ENCODE assay signal across 13 cellular contexts in genomic region chr17:48603959-48604769, GRCh38. TPM values are rescaled to one million over a fixed set of nuclear protein-coding genes. Genes with fewer than 3 reads are reported as not detected.
A peak's percentile ranks its signal among the peaks of the same experiment; 100 is the strongest.
DNase-seq lines count a peak whose midpoint lies in the region; ATAC-seq and TF ChIP-seq lines count a peak whose summit lies in the region.
"Had no signal": no experiment of that assay in that cellular context is flagged by ENCODE, and none has a peak within 500 bp of the region (broad histone marks: within the 10 kb centered on the region; RNA-seq: fewer than 3 reads in every experiment).

No MANE protein-coding gene starts in this region.

- H3K27ac ChIP-seq in AG04450 (ENCODE audit: low read depth, low read length) (no peak overlapping the region), left lung (peak overlapping the region in 1 of 2 donors; percentile 7)

- H3K4me3 Mint-ChIP-seq in IgD-negative memory B cell (peak overlapping the region in 3 of 4 donors; percentile 35 to 77 (median 65)), brain (peak overlapping the region in 3 of 5 experiments; percentile 79 to 93 (median 90)), nephron progenitor cell (peak overlapping the region; percentile 99)

- CTCF ChIA-PET in AG04450 (lab: Charles Lee) = interaction anchor here (0.7 kb wide), 2 partner anchors 136 to 267 kb away, joined by 4 read pairs; no protein-coding TSS in a partner anchor

- no peak for ATAC-seq in GM19324 (IDR thresholded peaks at IDR 0.05; ENCODE audit: low FRiP score, unreplicated experiment)
- no peak for ATAC-seq in left lung
- ATAC-seq in HG03108 (IDR thresholded peaks at IDR 0.05; ENCODE audit: unreplicated experiment) = no peak

- TF ChIP-seq CTCF in AG04450 (IDR thresholded peaks at IDR 0.05; ENCODE audit: low read depth, low read length) (no peak), brain (conservative IDR thresholded peaks at IDR 0.05) (no peak), nephron progenitor cell (IDR thresholded peaks at IDR 0.05) (no peak), left lung (IDR thresholded peaks at IDR 0.05) (no peak)

- H3K4me3 ChIP-seq in AG04450 (ENCODE audit: low read depth, low read length) = peak overlapping the region; percentile 31
- H3K4me3 ChIP-seq in left lung = peak overlapping the region in 1 of 2 donors; percentile 17

- H3K27ac Mint-ChIP-seq in IgD-negative memory B cell = peak overlapping the region in 1 of 3 donors; percentile 56
- peak overlapping the region in 3 of 5 experiments; percentile 80 to 97 (median 92) for H3K27ac Mint-ChIP-seq in brain
- H3K27ac Mint-ChIP-seq in nephron progenitor cell = peak overlapping the region; percentile 100

- DNase-seq in AG04450 (ENCODE audit: low read depth, low spot score) (no peak), nephron progenitor cell (peak; percentile 57), NCI-H2107 (lab: John Stamatoyannopoulos, UW) (no peak), left lung (no peak)
- DNase-seq: activated CD4-positive, alpha-beta T cell treated with anti-CD3 and anti-CD28 coated beads for 4 hours; amniotic stem cell; COR-L47 had no signal

- H3K36me3 Mint-ChIP-seq in IgD-negative memory B cell = peaks cover 2% of the 10 kb centered on the region
- H3K36me3 Mint-ChIP-seq in brain = no peaks in the 10 kb centered on the region
- H3K36me3 Mint-ChIP-seq in nephron progenitor cell (ENCODE audit: low read depth) = peaks cover 75% of the 10 kb centered on the region

- peaks cover 5% of the 10 kb centered on the region for H3K27me3 ChIP-seq in AG04450 (ENCODE audit: control insufficient read depth, insufficient read depth, low read length)
- H3K27me3 ChIP-seq in left lung = peaks cover 83 to 99% of the 10 kb centered on the region in 2 donors

- no peaks in the 10 kb centered on the region for H3K36me3 ChIP-seq in left lung

- intact Hi-C loops in left lung (cut with DNase I) = no loop called here

- peaks cover 4% of the 10 kb centered on the region; the same call in 1 of the 2 replicates for H3K9me3 ChIP-seq in AG04450 (ENCODE audit: control insufficient read depth, insufficient read depth, low read length)
- no peaks in the 10 kb centered on the region for H3K9me3 ChIP-seq in left lung

- H3K4me1 ChIP-seq in left lung = peaks cover 3 to 11% of the 10 kb centered on the region in 2 donors

- H3K9me3 Mint-ChIP-seq in IgD-negative memory B cell (no peaks in the 10 kb centered on the region), brain (peaks cover 0 to 22% (median 11%) of the 10 kb centered on the region in 5 experiments), nephron progenitor cell (no peaks in the 10 kb centered on the region)

- H3K4me1 Mint-ChIP-seq in IgD-negative memory B cell (peaks cover 3 to 5% (median 3%) of the 10 kb centered on the region in 3 donors), brain (no peaks in the 10 kb centered on the region), nephron progenitor cell (peaks cover 70% of the 10 kb centered on the region)

- H3K27me3 Mint-ChIP-seq in IgD-negative memory B cell = peaks cover 61% of the 10 kb centered on the region
- no peaks in the 10 kb centered on the region for H3K27me3 Mint-ChIP-seq in brain
- peaks cover 5% of the 10 kb centered on the region for H3K27me3 Mint-ChIP-seq in nephron progenitor cell (ENCODE audit: low read depth, poor library complexity)

- POLR2A ChIA-PET in AG04450 (lab: Yijun Ruan, JAX) = no interaction called here

RNA-seq across cellular contexts. Expression of gene HOXB6, which starts 0.6 kb away (rescaled TPM):
- polyA plus RNA-seq in AG04450 (2011; rRNA removed) (15.4 and 20.4 TPM in 2 replicates), IgD-negative memory B cell (not detected), brain (ENCODE audit: insufficient read depth, low read depth, low replicate concordance) (31.9 TPM)
- 9.1 and 12.0 TPM in 2 replicates for polyA minus RNA-seq in AG04450 (2011; rRNA and poly(A)+ RNA removed)
- total RNA-seq in left lung = 1 to 10 TPM; 5.1 to 6.7 TPM
- total RNA-seq: frontal cortex had no signal

RNA-seq across cellular contexts. Expression of gene HOXB7, which starts 6.7 kb away (rescaled TPM):
- polyA plus RNA-seq in AG04450 (2011; rRNA removed) (10.1 and 11.3 TPM in 2 replicates), IgD-negative memory B cell (not detected), brain (ENCODE audit: insufficient read depth, low read depth, low replicate concordance) (37.1 TPM)
- polyA minus RNA-seq in AG04450 (2011; rRNA and poly(A)+ RNA removed) = 2.5 and 2.7 TPM in 2 replicates
- 1 to 10 TPM; 2.4 to 3.0 TPM for total RNA-seq in left lung
- total RNA-seq: frontal cortex had no signal

RNA-seq across cellular contexts. Expression of gene HOXB5, which starts 10.6 kb away (rescaled TPM):
- polyA plus RNA-seq in AG04450 (2011; rRNA removed) (9.4 and 9.8 TPM in 2 replicates), IgD-negative memory B cell (not detected), brain (ENCODE audit: insufficient read depth, low read depth, low replicate concordance) (234 TPM)
- 4.2 and 4.4 TPM in 2 replicates for polyA minus RNA-seq in AG04450 (2011; rRNA and poly(A)+ RNA removed)
- 1 to 10 TPM; 3.3 to 4.2 TPM for total RNA-seq in left lung
- total RNA-seq: frontal cortex, osteoblast had no signal

RNA-seq across cellular contexts. Expression of gene HOXB8, which starts 10.9 kb away (rescaled TPM):
- polyA plus RNA-seq in AG04450 (2011; rRNA removed) = 0.87 and 0.97 TPM in 2 replicates
- polyA minus RNA-seq in AG04450 (2011; rRNA and poly(A)+ RNA removed) = 0.61 and 1.3 TPM in 2 replicates
- polyA plus RNA-seq in IgD-negative memory B cell = not detected
- 65.2 TPM for polyA plus RNA-seq in brain (ENCODE audit: insufficient read depth, low read depth, low replicate concordance)
- total RNA-seq in left lung = under 1 TPM; 0.32 to 0.39 TPM
- total RNA-seq: frontal cortex, osteoblast had no signal

RNA-seq across cellular contexts. Expression of gene HOXB3, which starts 14.1 kb away (rescaled TPM):
- 28.3 and 33.0 TPM in 2 replicates for polyA plus RNA-seq in AG04450 (2011; rRNA removed)
- 12.3 and 12.5 TPM in 2 replicates for polyA minus RNA-seq in AG04450 (2011; rRNA and poly(A)+ RNA removed)
- polyA plus RNA-seq in IgD-negative memory B cell = 0.34 TPM
- 41.6 TPM for polyA plus RNA-seq in brain (ENCODE audit: insufficient read depth, low read depth, low replicate concordance)
- 10 to 100 TPM; 10.4 to 15.0 TPM for total RNA-seq in left lung
- total RNA-seq: frontal cortex had no signal

Comparison
In these comparisons a context has a peak if more than half of its experiments do, and no peak if none do; other contexts are left out.
1. RNA of gene HOXB6, which starts 0.6 kb away (polyA plus RNA-seq): 31.9 TPM in brain (single experiment) and 15.4 to 20.4 TPM in AG04450; not detected in IgD-negative memory B cell (single experiment); every median in the first group is over 10 times any median in the second.
2. RNA of gene HOXB5, which starts 10.6 kb away (polyA plus RNA-seq): 234 TPM in brain (single experiment); 9.4 to 9.8 TPM in AG04450 and not detected in IgD-negative memory B cell (single experiment); every median in the first group is over 10 times any median in the second.
3. Peak in every context shown above with its lines, with median percentiles within 50 percentile points of each other: H3K4me3 Mint-ChIP-seq.